ENCODE assay signal across 22 cellular contexts in the genomic region with DNA sequence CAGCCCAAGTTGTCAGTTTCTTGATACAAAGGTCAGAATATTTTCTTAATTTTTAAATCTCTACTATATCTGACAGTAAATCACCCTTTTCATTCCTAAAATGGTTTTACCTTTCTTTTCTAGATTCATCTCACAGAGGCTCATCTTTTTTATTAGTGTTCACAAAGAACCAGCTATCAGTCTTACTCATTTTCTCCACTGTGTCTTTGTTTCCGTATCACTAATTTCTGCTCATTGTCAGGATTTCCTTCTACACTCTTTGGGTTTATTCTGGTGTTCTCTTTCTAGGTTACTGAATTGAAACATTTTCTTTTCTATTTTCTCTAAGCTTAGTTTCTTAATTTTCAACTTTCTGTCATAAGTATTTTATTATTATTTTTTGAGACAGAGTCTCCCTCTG. TPM values are rescaled to one million over a fixed set of nuclear protein-coding genes. Genes with fewer than 3 reads are reported as not detected.
DNase-seq lines count a peak whose midpoint lies in the region; ATAC-seq, FAIRE-seq and TF ChIP-seq lines count a peak whose summit lies in the region.
"Had no signal": no experiment of that assay in that cellular context is flagged by ENCODE, and none has a peak within 500 bp of the region (broad histone marks: within the 10 kb centered on the region; RNA-seq: fewer than 3 reads in every experiment).

No MANE protein-coding gene starts in this region.

- peaks cover 5% of the 10 kb centered on the region for H3K4me1 Mint-ChIP-seq in MCF 10A (ENCODE audit: insufficient read depth, unreplicated experiment)
- peaks cover 58% of the 10 kb centered on the region for H3K4me1 Mint-ChIP-seq in stimulated activated naive CD8-positive, alpha-beta T cell treated with anti-CD3 and anti-CD28 coated beads, Interleukin-15, Interleukin-2, amounts not matched to agents 100 ng/mL and 50 ng/mL, for 24 hours (ENCODE audit: low read depth)

- H3K79me2 ChIP-seq in GM12878 (ENCODE audit: control insufficient read depth, insufficient read depth, low read length): peaks cover 72% of the 10 kb centered on the region

- H3K36me3 Mint-ChIP-seq in MCF 10A (ENCODE audit: insufficient read depth, unreplicated experiment): peaks cover 21% of the 10 kb centered on the region
- H3K36me3 Mint-ChIP-seq in stimulated activated naive CD8-positive, alpha-beta T cell treated with anti-CD3 and anti-CD28 coated beads, Interleukin-15, Interleukin-2, amounts not matched to agents 100 ng/mL and 50 ng/mL, for 24 hours (ENCODE audit: low read depth): peaks cover 70% of the 10 kb centered on the region

- H3K9me3 ChIP-seq in breast epithelium: no peaks in the 10 kb centered on the region
- H3K9me3 ChIP-seq in GM12878 (replicated peaks; ENCODE audit: control insufficient read depth, insufficient read depth, low read length): no peaks in the 10 kb centered on the region; the same call in 2 of the 3 replicates
- H3K9me3 ChIP-seq: left ventricle myocardium inferior, transverse colon had no signal

- no peaks in the 10 kb centered on the region for H3K27me3 Mint-ChIP-seq in MCF 10A (ENCODE audit: insufficient read depth, unreplicated experiment)
- H3K27me3 Mint-ChIP-seq in stimulated activated naive CD8-positive, alpha-beta T cell treated with anti-CD3 and anti-CD28 coated beads, Interleukin-15, Interleukin-2, amounts not matched to agents 100 ng/mL and 50 ng/mL, for 24 hours: no peaks in the 10 kb centered on the region
- H3K27me3 Mint-ChIP-seq: naive thymus-derived CD4-positive, alpha-beta T cell had no signal

- no peak overlapping the region for H3K4me3 Mint-ChIP-seq in MCF 10A (ENCODE audit: unreplicated experiment)
- peak overlapping the region; percentile 46 for H3K4me3 Mint-ChIP-seq in stimulated activated naive CD8-positive, alpha-beta T cell treated with anti-CD3 and anti-CD28 coated beads, Interleukin-15, Interleukin-2, amounts not matched to agents 100 ng/mL and 50 ng/mL, for 24 hours
- H3K4me3 Mint-ChIP-seq: T-helper 1 cell treated with Interleukin-12 subunit alpha and Interleukin-12 subunit beta and Interleukin-4 antibody, amounts not matched to agents 30 μg/mL and 1 μg/mL, for 36 hours had no signal

- CTCF ChIA-PET in MCF 10A (lab: Yijun Ruan, JAX): interaction anchor here (0.7 kb wide), 1 partner anchor 71 kb away, joined by 3 read pairs; no protein-coding TSS in a partner anchor
- CTCF ChIA-PET in GM12878 (lab: Yijun Ruan, JAX): interaction anchor here (0.9 kb wide), 1 partner anchor 101 kb away, joined by 3 read pairs; no protein-coding TSS in a partner anchor

- SMC1A ChIA-PET in GM12878 (lab: Charles Lee; ENCODE audit: uncharacterized antibody, unreplicated experiment): interaction anchor here (0.8 to 1.6 kb wide), 7 partner anchors 10 to 142 kb away, joined by 3 to 6 read pairs (median 3); no protein-coding TSS in a partner anchor

- in situ Hi-C loops in GM12878 (cut with MboI): no loop called here

- intact Hi-C loops in MCF 10A (cut with micrococcal nuclease) (no loop called here), breast epithelium (cut with DNase I; ENCODE audit: low total_unique reads) (no loop called here), GM12878 (cut with micrococcal nuclease; ENCODE audit: unreplicated experiment) (no loop called here)

- peaks cover 3% of the 10 kb centered on the region; the same call in 1 of the 2 replicates for H4K20me1 ChIP-seq in GM12878 (ENCODE audit: control insufficient read depth, insufficient read depth)

- H2AFZ ChIP-seq in GM12878 (ENCODE audit: control insufficient read depth, low read depth, low read length): no peak overlapping the region

- H3K4me2 ChIP-seq in GM12878 (ENCODE audit: control insufficient read depth, insufficient read depth): no peak overlapping the region

- H3K4me3 ChIP-seq in breast epithelium (no peak overlapping the region), GM12878 (no peak overlapping the region)
- H3K4me3 ChIP-seq: left ventricle myocardium inferior, SK-N-MC, transverse colon had no signal

- H3K4me1 ChIP-seq in breast epithelium (no peaks in the 10 kb centered on the region), GM12878 (ENCODE audit: control insufficient read depth, insufficient read depth, low read length) (peaks cover 7% of the 10 kb centered on the region)

- H3K27me3 ChIP-seq in breast epithelium (no peaks in the 10 kb centered on the region), GM12878 (replicated peaks in 1 of 2; ENCODE audit: control insufficient read depth in 2 of 2, insufficient read depth in 2 of 2, low read length in 1 of 2) (no peaks in the 10 kb centered on the region)
- H3K27me3 ChIP-seq: transverse colon had no signal

- no peak for TF ChIP-seq CTCF in MCF 10A (IDR thresholded peaks at IDR 0.05; ENCODE audit: unreplicated experiment)
- no peak for TF ChIP-seq CTCF in breast epithelium (IDR thresholded peaks at IDR 0.05)
- TF ChIP-seq CTCF in GM12878 (IDR thresholded peaks at IDR 0.05 in 2 of 3, conservative IDR thresholded peaks at IDR 0.05 in 1 of 3; ENCODE audit: control insufficient read depth in 2 of 3, extremely low read depth in 1 of 3, insufficient read depth in 1 of 3, low read depth in 3 of 3, low read length in 3 of 3): no peak

- H3K9me3 Mint-ChIP-seq in MCF 10A (ENCODE audit: unreplicated experiment): no peaks in the 10 kb centered on the region
- H3K9me3 Mint-ChIP-seq in stimulated activated naive CD8-positive, alpha-beta T cell treated with anti-CD3 and anti-CD28 coated beads, Interleukin-15, Interleukin-2, amounts not matched to agents 100 ng/mL and 50 ng/mL, for 24 hours: peaks cover 4% of the 10 kb centered on the region

- H3K36me3 ChIP-seq in breast epithelium: no peaks in the 10 kb centered on the region
- peaks cover 13 to 14% of the 10 kb centered on the region in 2 experiments for H3K36me3 ChIP-seq in GM12878 (ENCODE audit: control insufficient read depth in 2 of 2, insufficient read depth in 2 of 2, low read length in 1 of 2)
- H3K36me3 ChIP-seq: transverse colon had no signal

- no peak for TF ChIP-seq RAD21 in GM12878 (IDR thresholded peaks at IDR 0.05; ENCODE audit: insufficient read depth, low read depth, low read length)

- no peak for TF ChIP-seq EP300 in GM12878 (IDR thresholded peaks at IDR 0.05; ENCODE audit: borderline replicate concordance in 1 of 2, control insufficient read depth in 1 of 2, low read depth in 2 of 2, low read length in 2 of 2)

- H3K27ac Mint-ChIP-seq in MCF 10A (ENCODE audit: low read depth, unreplicated experiment): peak overlapping the region; percentile 33
- H3K27ac Mint-ChIP-seq in stimulated activated naive CD8-positive, alpha-beta T cell treated with anti-CD3 and anti-CD28 coated beads, Interleukin-15, Interleukin-2, amounts not matched to agents 100 ng/mL and 50 ng/mL, for 24 hours: peak overlapping the region; percentile 91
- H3K27ac Mint-ChIP-seq: T-helper 1 cell treated with Interleukin-12 subunit alpha and Interleukin-12 subunit beta and Interleukin-4 antibody, amounts not matched to agents 30 μg/mL and 1 μg/mL, for 36 hours had no signal

- RAD21 ChIA-PET in GM12878 (lab: Charles Lee; ENCODE audit: unreplicated experiment): interaction anchor here (1.0 kb wide), 1 partner anchor 46 kb away, joined by 3 read pairs; no protein-coding TSS in a partner anchor

- peak; percentile 87 to 97 for ATAC-seq in activated CD4-positive, CD25-positive, alpha-beta regulatory T cell treated with anti-CD3 and anti-CD28 coated beads, Interleukin-2, amount 50 U/mL, for 24 hours
- ATAC-seq in GM12878: peak; percentile 31; the same call in 1 of the 3 replicates
- ATAC-seq: HepG2; naive thymus-derived CD4-positive, alpha-beta T cell had no signal

- 4% methylated on average over 1 of the region's 1 CpG for WGBS in GM12878 (ENCODE audit: insufficient coverage, insufficient replicate concordance, low lambda C conversion rate, missing lambda C conversion rate)

- no peak for TF ChIP-seq POLR2A in breast epithelium (IDR thresholded peaks at IDR 0.05)
- TF ChIP-seq POLR2A in GM12878 (IDR thresholded peaks at IDR 0.05; ENCODE audit: low read depth, low read length): no peak

- H3K27ac ChIP-seq in breast epithelium: no peak overlapping the region
- H3K27ac ChIP-seq in GM12878 (ENCODE audit: control insufficient read depth, insufficient read depth): no peak overlapping the region
- H3K27ac ChIP-seq: RWPE1, SK-N-MC, transverse colon had no signal

- FAIRE-seq in GM12878 (lab: Jason Lieb, UNC): no peak
- FAIRE-seq: HepG2 had no signal

- no TSS peak for BruUV-seq in MCF 10A (replicated peaks; lab: Mats Ljungman, UMichigan)
- BruUV-seq in GM12878 (replicated peaks; lab: Mats Ljungman, UMichigan): no TSS peak

- no peak for DNase-seq in activated CD4-positive, CD25-positive, alpha-beta regulatory T cell treated with anti-CD3 and anti-CD28 coated beads, Interleukin-2, amount 50 U/mL, for 72 hours
- DNase-seq in MCF 10A (ENCODE audit: unreplicated experiment) (no peak), breast epithelium (ENCODE audit: low spot score in 2 of 2) (no peak), GM12878 (ENCODE audit: low read depth, low spot score) (no peak), ecto neural progenitor cell (ENCODE audit: low spot score) (no peak), NCI-H226 (no peak)
- DNase-seq: 8988T; GOT3; islet precursor cell; left ventricle myocardium inferior; naive thymus-derived CD4-positive, alpha-beta T cell; NCI-H1048; NCI-H1694; NCI-H510A; nucleus accumbens; transverse colon had no signal

- no peak overlapping the region for H3K9ac ChIP-seq in GM12878 (ENCODE audit: control insufficient read depth, insufficient read depth, low read length)

- POLR2A ChIA-PET in MCF 10A (lab: Yijun Ruan, JAX) (interaction anchor here (1.3 kb wide), 1 partner anchor 8 kb away, joined by 4 read pairs; no protein-coding TSS in a partner anchor), GM12878 (lab: Charles Lee) (interaction anchor here (0.9 kb wide), 1 partner anchor 47 kb away, joined by 3 read pairs; no protein-coding TSS in a partner anchor)

RNA-seq across cellular contexts. Expression of a gene that starts 8.7 kb away (rescaled TPM):
- total RNA-seq in MCF 10A (2022) (58.3 and 70.6 TPM in 2 replicates), breast epithelium (10 to 100 TPM; 27.2 to 35.8 (median 28.2) TPM), GM12878 (2014; rRNA removed) (46.9 and 47.8 TPM in 2 replicates), GM12878 (2014; rRNA removed; fragmentation: Illumina TruSeq; extraction: Trizol) (26.1 and 28.2 TPM in 2 replicates), GM12878 (2021) (89.5 and 110 TPM in 2 replicates)
- 212 and 233 TPM in 2 replicates for total RNA-seq in GM12878 (2013; cell fraction: nucleolus; rRNA removed)
- 17.3 TPM for polyA plus RNA-seq in GM12878 (2011; ENCODE audit: low read depth)
- polyA plus RNA-seq in GM12878 (2011; rRNA removed) (27.6 and 47.8 TPM in 2 replicates), GM12878 (2014; fragmentation: Illumina TruSeq; extraction: Trizol) (19.0 and 28.7 TPM in 2 replicates), GM12878 (2014; fragmentation: Nextera tagmentation; extraction: Ambion mirVana) (1 to 10 TPM; 1.2 to 3.7 TPM), GM12878 (2014; rRNA removed) (50.0 and 53.6 TPM in 2 replicates), GM12878 (2016; fragmentation: Nextera tagmentation; extraction: Ambion mirVana) (10 to 100 TPM; 17.5 to 33.0 TPM)
- 59.2 and 60.5 TPM in 2 replicates for polyA plus RNA-seq in GM12878 (2011; cell fraction: cytosol; rRNA removed)
- 80.2 and 83.8 TPM in 2 replicates for polyA plus RNA-seq in GM12878 (2011; cell fraction: nucleus; rRNA removed)
- polyA plus RNA-seq in GM12878 (2012): 36.8 and 49.6 TPM in 2 replicates
- 62.2 and 76.5 TPM in 2 replicates for polyA minus RNA-seq in GM12878 (2011; rRNA and poly(A)+ RNA removed)
- polyA minus RNA-seq in GM12878 (2011; cell fraction: cytosol; rRNA and poly(A)+ RNA removed): 24.3 and 30.6 TPM in 2 replicates
- polyA minus RNA-seq in GM12878 (2011; cell fraction: nucleus; rRNA and poly(A)+ RNA removed): 23.3 and 43.3 TPM in 2 replicates
